In the genomic region with DNA sequence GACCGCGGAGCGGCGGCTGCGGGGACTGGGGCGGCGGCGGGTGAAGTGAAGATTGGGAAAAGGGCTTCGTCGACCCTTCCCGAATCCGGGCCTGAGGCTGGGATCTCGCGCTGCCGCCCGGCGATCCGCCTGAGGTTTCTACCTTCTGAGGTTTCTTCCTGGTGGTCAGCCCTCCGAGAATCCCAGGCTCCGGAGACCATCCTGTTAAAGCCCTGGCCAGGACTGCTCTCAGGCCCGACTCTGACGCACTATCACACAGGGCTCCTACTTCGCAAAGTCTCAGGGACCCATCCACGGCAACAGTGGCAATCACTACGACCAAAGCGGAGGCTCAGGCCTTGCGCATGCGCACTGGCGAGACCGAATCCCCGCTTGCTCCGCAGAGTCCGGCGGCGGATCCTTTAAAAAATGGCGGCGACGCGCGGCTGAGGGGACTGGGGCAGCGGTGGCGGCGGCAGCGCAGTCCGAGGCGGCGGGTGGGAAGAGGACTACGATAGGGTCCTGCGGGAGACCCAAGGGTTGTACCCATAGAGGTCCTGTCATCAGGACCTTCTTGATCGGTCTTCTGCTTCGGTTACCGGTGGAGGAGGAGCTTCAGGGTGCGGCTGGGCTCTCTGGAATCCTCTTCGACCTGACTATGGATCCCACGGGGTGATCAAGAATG, we compare ENCODE assay signal across 8 cellular contexts.
A peak's percentile ranks its signal among the peaks of the same experiment; 100 is the strongest.
DNase-seq lines count a peak whose midpoint lies in the region; ATAC-seq and TF ChIP-seq lines count a peak whose summit lies in the region.
"Not testable (repeated sequence)": the region's sequence is repeated elsewhere in the genome, so short reads cannot be mapped to it uniquely, and the experiment has no call there.

No MANE protein-coding gene starts in this region.

- TF ChIP-seq CTCF in kidney epithelial cell (IDR thresholded peaks at IDR 0.05; ENCODE audit: insufficient read depth, low read length, poor library complexity, severe bottlenecking), result not testable (repeated sequence)

- peak; percentile 81 for ATAC-seq in HG03354 (IDR thresholded peaks at IDR 0.05; ENCODE audit: poor library complexity, severe bottlenecking, unreplicated experiment)

- not testable (repeated sequence) for H3K36me3 ChIP-seq in kidney epithelial cell (ENCODE audit: control insufficient read depth, insufficient read depth, low read length)

- peak overlapping the region; percentile 54 for H3K4me3 ChIP-seq in kidney epithelial cell (ENCODE audit: low read depth, low read length)

- peak; percentile 72 for DNase-seq in A172 (ENCODE audit: low spot score)
- DNase-seq in NCI-H446 treated with DMSO at 0.1 percent for 48 hours (lab: John Stamatoyannopoulos, UW), result peak; percentile 66
- peak; percentile 74 to 80 for DNase-seq in activated CD4-positive, alpha-beta T cell treated with anti-CD3 and anti-CD28 coated beads for 4 hours
- peak; percentile 56 to 88 for DNase-seq in T47D (ENCODE audit: low read depth in 1 of 2, low spot score in 1 of 2)
- DNase-seq in kidney epithelial cell (ENCODE audit: low read depth), result peak; percentile 32
- DNase-seq in stimulated activated CD4-positive, alpha-beta T cell treated with anti-CD3 and anti-CD28 coated beads, Interleukin-12 subunit alpha, Interleukin-12 subunit beta, amount 100 ng/mL, for 4 hours, result peak; percentile 83

- in situ Hi-C loops in T47D (cut with HindIII; ENCODE audit: low pct_unique_long_range_greater_than_20kb, low sequenced_read_pairs), result not testable (repeated sequence)

- peak; percentile 28 for TF ChIP-seq POLR2A in GM18526 (IDR thresholded peaks at IDR 0.05; ENCODE audit: extremely low read depth, insufficient read length)

- H3K27me3 ChIP-seq in kidney epithelial cell (ENCODE audit: control insufficient read depth, insufficient read depth, low read length), result peaks cover 12% of the 10 kb centered on the region

Comparison
In these comparisons a context has a peak if more than half of its experiments do, and no peak if none do; other contexts are left out.
1. Peak in every context shown above with its lines: DNase-seq, ATAC-seq and H3K4me3 ChIP-seq.
2. DNase-seq: peak in every context shown above with its lines; median percentile 83 in stimulated activated CD4-positive, alpha-beta T cell treated with anti-CD3 and anti-CD28 coated beads, Interleukin-12 subunit alpha, Interleukin-12 subunit beta, amount 100 ng/mL, for 4 hours; 77 in activated CD4-positive, alpha-beta T cell treated with anti-CD3 and anti-CD28 coated beads for 4 hours; 72 in A172; 72 in T47D; 66 in NCI-H446 treated with DMSO at 0.1 percent for 48 hours; 32 in kidney epithelial cell.